Comparison of ENCODE assay signal across 26 cellular contexts in genomic region chr10:8462565-8462964, GRCh38.
"Had no signal": no experiment of that assay in that cellular context is flagged by ENCODE, and none has a peak within 500 bp of the region (broad histone marks: within the 10 kb centered on the region; RNA-seq: fewer than 3 reads in every experiment).

No MANE protein-coding gene starts in this region.

- ATAC-seq: left lobe of liver; mucosa of descending colon; stimulated activated naive B cell treated with anti-CD40 and anti-IgM and Interleukin-4, amounts not matched to agents 10 μg/mL and 1 μg/mL and 100 μg/mL, for 72 hours had no signal

- DNase-seq: colonic mucosa; effector CD8-positive, alpha-beta T cell; endodermal cell; hypothalamus; immature natural killer cell; kidney; mesenchymal stem cell; mucosa of descending colon; naive B cell; right lobe of liver; small intestine; stimulated activated CD4-positive, alpha-beta T cell treated with anti-CD3 and anti-CD28 coated beads, Interleukin-15, amount 100 ng/mL, for 24 hours; stimulated activated CD4-positive, alpha-beta T cell treated with anti-CD3 and anti-CD28 coated beads, Interleukin-2, amount 100 ng/mL, for 48 hours; stimulated activated naive B cell treated with anti-CD40 and anti-IgM and Interleukin-4, amounts not matched to agents 10 μg/mL and 1 μg/mL and 100 μg/mL, for 72 hours; transverse colon had no signal

- H3K36me3 ChIP-seq: colonic mucosa, esophagus muscularis mucosa, neural progenitor cell, right lobe of liver, suprapubic skin, transverse colon, vagina had no signal

- H3K27me3 ChIP-seq: colonic mucosa, neural progenitor cell, right lobe of liver, suprapubic skin, transverse colon, vagina had no signal

- H3K4me3 ChIP-seq: colonic mucosa, esophagus muscularis mucosa, lung, mucosa of descending colon, neural progenitor cell, right lobe of liver, suprapubic skin, transverse colon, vagina had no signal

- H3K36me3 Mint-ChIP-seq: naive B cell; neural progenitor cell; stimulated activated naive B cell treated with anti-CD40 and anti-IgM and Interleukin-4, amounts not matched to agents 10 μg/mL and 1 μg/mL and 100 μg/mL, for 72 hours had no signal

- H3K27ac Mint-ChIP-seq: dendritic cell treated with granulocyte-macrophage colony-stimulating factor and Interleukin-4, amounts not matched to agents 40 ng/mL and 50 ng/mL, for 4 days; endodermal cell; immature natural killer cell; mesothelial cell of epicardium; nephron; neural progenitor cell; progenitor cell of endocrine pancreas; stimulated activated naive B cell treated with anti-CD40 and anti-IgM and Interleukin-4, amounts not matched to agents 10 μg/mL and 1 μg/mL and 100 μg/mL, for 72 hours; stimulated activated naive CD8-positive, alpha-beta T cell treated with anti-CD3 and anti-CD28 coated beads, Interleukin-15, Interleukin-2, amounts not matched to agents 100 ng/mL and 50 ng/mL, for 24 hours had no signal

- H3K4me3 Mint-ChIP-seq: dendritic cell treated with granulocyte-macrophage colony-stimulating factor and Interleukin-4, amounts not matched to agents 40 ng/mL and 50 ng/mL, for 4 days; endodermal cell; immature natural killer cell; mesothelial cell of epicardium; naive B cell; nephron; neural progenitor cell; stimulated activated naive B cell treated with anti-CD40 and anti-IgM and Interleukin-4, amounts not matched to agents 10 μg/mL and 1 μg/mL and 100 μg/mL, for 72 hours; stimulated activated naive CD8-positive, alpha-beta T cell treated with anti-CD3 and anti-CD28 coated beads, Interleukin-15, Interleukin-2, amounts not matched to agents 100 ng/mL and 50 ng/mL, for 24 hours had no signal

- H3K9me3 Mint-ChIP-seq: dendritic cell treated with granulocyte-macrophage colony-stimulating factor and Interleukin-4, amounts not matched to agents 40 ng/mL and 50 ng/mL, for 4 days; stimulated activated naive CD8-positive, alpha-beta T cell treated with anti-CD3 and anti-CD28 coated beads, Interleukin-15, Interleukin-2, amounts not matched to agents 100 ng/mL and 50 ng/mL, for 24 hours had no signal

- H3K4me1 Mint-ChIP-seq: immature natural killer cell; naive B cell; nephron; neural progenitor cell; stimulated activated naive B cell treated with anti-CD40 and anti-IgM and Interleukin-4, amounts not matched to agents 10 μg/mL and 1 μg/mL and 100 μg/mL, for 72 hours had no signal

- H3K9me3 ChIP-seq: colonic mucosa, right lobe of liver, suprapubic skin, transverse colon, vagina had no signal

- H3K27me3 Mint-ChIP-seq: dendritic cell treated with granulocyte-macrophage colony-stimulating factor and Interleukin-4, amounts not matched to agents 40 ng/mL and 50 ng/mL, for 4 days; stimulated activated naive CD8-positive, alpha-beta T cell treated with anti-CD3 and anti-CD28 coated beads, Interleukin-15, Interleukin-2, amounts not matched to agents 100 ng/mL and 50 ng/mL, for 24 hours had no signal
